Comparison of ENCODE assay signal across 19 cellular contexts in genomic region chr12:16034136-16034817, GRCh38.
DNase-seq lines count a peak whose midpoint lies in the region; ATAC-seq and TF ChIP-seq lines count a peak whose summit lies in the region.
"Had no signal": no experiment of that assay in that cellular context is flagged by ENCODE, and none has a peak within 500 bp of the region (broad histone marks: within the 10 kb centered on the region; RNA-seq: fewer than 3 reads in every experiment).

No MANE protein-coding gene starts in this region.

- no peaks in the 10 kb centered on the region for H3K27me3 ChIP-seq in left lung
- no peaks in the 10 kb centered on the region for H3K27me3 ChIP-seq in lower lobe of right lung (ENCODE audit: low read depth)
- H3K27me3 ChIP-seq in upper lobe of right lung = no peaks in the 10 kb centered on the region
- H3K27me3 ChIP-seq: BLaER1 treated with 17β-estradiol and CSF1 and Interleukin-3, amounts not matched to agents 10 nM and 100 nM had no signal

- H3K9me3 ChIP-seq in left lung = no peaks in the 10 kb centered on the region
- no peaks in the 10 kb centered on the region for H3K9me3 ChIP-seq in lower lobe of right lung
- no peaks in the 10 kb centered on the region for H3K9me3 ChIP-seq in upper lobe of right lung
- H3K9me3 ChIP-seq: A549; BLaER1 treated with 17β-estradiol and CSF1 and Interleukin-3, amounts not matched to agents 10 nM and 100 nM; Caco-2 had no signal

- peak; percentile 84 for ATAC-seq in left lung
- ATAC-seq in lower lobe of right lung = peak; percentile 84 to 87
- peak; percentile 74 for ATAC-seq in upper lobe of right lung
- ATAC-seq in GM21529 (IDR thresholded peaks at IDR 0.05; ENCODE audit: unreplicated experiment) = no peak
- no peak for ATAC-seq in HG03280 (IDR thresholded peaks at IDR 0.05; ENCODE audit: unreplicated experiment)
- ATAC-seq: A549; CD8-positive, alpha-beta T cell had no signal

- no peaks in the 10 kb centered on the region for H3K4me1 ChIP-seq in left lung
- no peaks in the 10 kb centered on the region for H3K4me1 ChIP-seq in lower lobe of right lung
- no peaks in the 10 kb centered on the region for H3K4me1 ChIP-seq in upper lobe of right lung
- H3K4me1 ChIP-seq: A549; BLaER1 treated with 17β-estradiol and CSF1 and Interleukin-3, amounts not matched to agents 10 nM and 100 nM had no signal

- H3K36me3 Mint-ChIP-seq in nephron (ENCODE audit: low read depth) = peaks cover 20% of the 10 kb centered on the region

- DNase-seq in left lung (no peak), lower lobe of right lung (no peak), upper lobe of right lung (no peak)
- DNase-seq in activated CD4-positive, alpha-beta T cell treated with anti-CD3 and anti-CD28 coated beads, Interleukin-2, amount 50 U/mL, for 4 hours = no peak
- DNase-seq: AML-193; Caco-2; Calu3; CD4-positive, alpha-beta T cell; CD8-positive, alpha-beta T cell; DMS79 treated with DMSO at 0.1 percent for 48 hours; GF-D8 had no signal

- no peaks in the 10 kb centered on the region for H3K27me3 Mint-ChIP-seq in nephron (ENCODE audit: low read depth)
- H3K27me3 Mint-ChIP-seq: B cell; CD4-positive, alpha-beta T cell had no signal

- peaks cover 18% of the 10 kb centered on the region for H3K4me1 Mint-ChIP-seq in nephron
- H3K4me1 Mint-ChIP-seq: B cell had no signal

- H3K27ac ChIP-seq in left lung = peak overlapping the region in 1 of 2 donors; percentile 10
- peak overlapping the region; percentile 39 for H3K27ac ChIP-seq in lower lobe of right lung
- H3K27ac ChIP-seq in upper lobe of right lung = peak overlapping the region; percentile 49
- H3K27ac ChIP-seq: 22Rv1; A549; BLaER1 treated with 17β-estradiol and CSF1 and Interleukin-3, amounts not matched to agents 10 nM and 100 nM; C4-2B had no signal

- H3K4me3 Mint-ChIP-seq in nephron = no peak overlapping the region
- H3K4me3 Mint-ChIP-seq: B cell; CD4-positive, alpha-beta T cell; CD8-positive, alpha-beta T cell had no signal

- no peak for TF ChIP-seq CTCF in left lung (IDR thresholded peaks at IDR 0.05)
- no peak for TF ChIP-seq CTCF in lower lobe of right lung (IDR thresholded peaks at IDR 0.05)
- TF ChIP-seq CTCF in nephron (IDR thresholded peaks at IDR 0.05; ENCODE audit: unreplicated experiment in 3 of 3) = no peak
- TF ChIP-seq CTCF in upper lobe of right lung (IDR thresholded peaks at IDR 0.05) = no peak

- intact Hi-C loops in left lung (cut with DNase I) = no loop called here
- intact Hi-C loops in lower lobe of right lung (cut with DNase I) = no loop called here
- intact Hi-C loops in upper lobe of right lung (cut with DNase I) = no loop called here

- no peaks in the 10 kb centered on the region for H3K9me3 Mint-ChIP-seq in nephron
- H3K9me3 Mint-ChIP-seq: CD4-positive, alpha-beta T cell; CD8-positive, alpha-beta T cell had no signal

- H3K27ac Mint-ChIP-seq in nephron = peak overlapping the region in 2 of 3 experiments; percentile 12 to 92
- H3K27ac Mint-ChIP-seq: B cell; CD4-positive, alpha-beta T cell; CD8-positive, alpha-beta T cell had no signal

- H3K36me3 ChIP-seq in left lung = peaks cover 0 to 30% of the 10 kb centered on the region in 2 donors
- peaks cover 12% of the 10 kb centered on the region for H3K36me3 ChIP-seq in lower lobe of right lung
- H3K36me3 ChIP-seq in upper lobe of right lung = peaks cover 34% of the 10 kb centered on the region

- H3K4me3 ChIP-seq in left lung (no peak overlapping the region), lower lobe of right lung (no peak overlapping the region), upper lobe of right lung (no peak overlapping the region)
- H3K4me3 ChIP-seq: A549; BLaER1 treated with 17β-estradiol and CSF1 and Interleukin-3, amounts not matched to agents 10 nM and 100 nM had no signal

Comparison
In these comparisons a context has a peak if more than half of its experiments do, and no peak if none do; other contexts are left out.
1. ATAC-seq: peak in left lung (single experiment), lower lobe of right lung (2 of 2) and upper lobe of right lung (single experiment); none in GM21529 (single experiment) and HG03280 (single experiment).